In genomic region chr2:187050409-187050998, GRCh38 we compare ENCODE assay signal across 25 cellular contexts.
DNase-seq lines count a peak whose midpoint lies in the region; ATAC-seq, FAIRE-seq and TF ChIP-seq lines count a peak whose summit lies in the region.
"Had no signal": no experiment of that assay in that cellular context is flagged by ENCODE, and none has a peak within 500 bp of the region (broad histone marks: within the 10 kb centered on the region; RNA-seq: fewer than 3 reads in every experiment).

No MANE protein-coding gene starts in this region.

- H3K9me2 ChIP-seq in GM23338 (ENCODE audit: insufficient read depth) = peaks cover 3% of the 10 kb centered on the region; the same call in 1 of the 2 replicates

- H3K4me3 Mint-ChIP-seq in GM23338 = no peak overlapping the region
- H3K4me3 Mint-ChIP-seq: activated CD8-positive, alpha-beta T cell treated with anti-CD3 and anti-CD28 coated beads for 36 hours; activated naive CD8-positive, alpha-beta T cell treated with anti-CD3 and anti-CD28 coated beads for 36 hours; naive thymus-derived CD4-positive, alpha-beta T cell had no signal

- H3K9me3 Mint-ChIP-seq in GM23338 = no peaks in the 10 kb centered on the region; the same call in 2 of the 3 replicates
- H3K9me3 Mint-ChIP-seq: activated CD8-positive, alpha-beta T cell treated with anti-CD3 and anti-CD28 coated beads for 36 hours had no signal

- H3K36me3 Mint-ChIP-seq in GM23338 (ENCODE audit: low read depth) = no peaks in the 10 kb centered on the region
- H3K36me3 Mint-ChIP-seq: activated naive CD8-positive, alpha-beta T cell treated with anti-CD3 and anti-CD28 coated beads for 36 hours; naive thymus-derived CD4-positive, alpha-beta T cell had no signal

- H3K4me2 ChIP-seq in GM23338 (no peak overlapping the region), K562 (ENCODE audit: insufficient read depth, low read length) (no peak overlapping the region)

- CTCF ChIA-PET in K562 (lab: Yijun Ruan, JAX; ENCODE audit: low intra/inter-chr PET ratio) = no interaction called here

- H3K27ac ChIP-seq in GM23338 (ENCODE audit: low read depth) (no peak overlapping the region), K562 (ENCODE audit: extremely low read depth, low read depth, low read length) (no peak overlapping the region)
- H3K27ac ChIP-seq: ascending aorta, gastrocnemius medialis, left lung, skin epidermis, transverse colon had no signal

- no TSS peak for BruUV-seq in K562 (replicated peaks; lab: Mats Ljungman, UMichigan)

- peak overlapping the region; percentile 70 for H3K27ac Mint-ChIP-seq in GM23338
- H3K27ac Mint-ChIP-seq: activated CD8-positive, alpha-beta T cell treated with anti-CD3 and anti-CD28 coated beads for 36 hours; activated naive CD8-positive, alpha-beta T cell treated with anti-CD3 and anti-CD28 coated beads for 36 hours; naive thymus-derived CD4-positive, alpha-beta T cell had no signal

- H3K9ac ChIP-seq in K562 (ENCODE audit: insufficient read depth in 1 of 2, low read depth in 2 of 2, low read length in 2 of 2) = no peak overlapping the region

- H3K9me3 ChIP-seq in K562 (replicated peaks; ENCODE audit: control insufficient read depth, insufficient read depth, low read depth, low read length) = 0 out of 2 replicates have a peak, but pooled peaks cover 1% of the 10 kb centered on the region
- H3K9me3 ChIP-seq: gastrocnemius medialis, transverse colon had no signal

- no peaks in the 10 kb centered on the region for H3K4me1 Mint-ChIP-seq in GM23338

- H3K79me2 ChIP-seq in GM23338 (replicated peaks; ENCODE audit: insufficient read depth) (no peaks in the 10 kb centered on the region), K562 (ENCODE audit: control insufficient read depth, insufficient read depth, low read length) (no peaks in the 10 kb centered on the region)

- no peaks in the 10 kb centered on the region for H3K36me3 ChIP-seq in GM23338 (ENCODE audit: insufficient read depth)
- H3K36me3 ChIP-seq in K562 (ENCODE audit: control insufficient read depth, insufficient read depth, low read length) = no peaks in the 10 kb centered on the region
- H3K36me3 ChIP-seq: ascending aorta, gastrocnemius medialis, left lung, transverse colon had no signal

- no peaks in the 10 kb centered on the region for H3K27me3 ChIP-seq in GM23338 (ENCODE audit: insufficient read depth)
- H3K27me3 ChIP-seq in K562 (ENCODE audit: control insufficient read depth in 2 of 2, insufficient read depth in 2 of 2, low read length in 2 of 2) = no peaks in the 10 kb centered on the region
- H3K27me3 ChIP-seq: ascending aorta, gastrocnemius medialis, left lung, transverse colon had no signal

- FAIRE-seq in K562 (lab: Jason Lieb, UNC) = no peak
- FAIRE-seq: H1 had no signal

- H3K4me1 ChIP-seq in GM23338 (ENCODE audit: insufficient read depth) (no peaks in the 10 kb centered on the region), K562 (replicated peaks in 1 of 2; ENCODE audit: control insufficient read depth in 2 of 2, insufficient read depth in 2 of 2, low read length in 2 of 2) (no peaks in the 10 kb centered on the region)
- H3K4me1 ChIP-seq: ascending aorta, gastrocnemius medialis, left lung, transverse colon had no signal

- intact Hi-C loops in K562 (cut with micrococcal nuclease) = no loop called here

- no peaks in the 10 kb centered on the region for H3F3A ChIP-seq in GM23338 (replicated peaks; ENCODE audit: low read depth)

- peak; percentile 21 for DNase-seq in Daoy (ENCODE audit: low read depth)
- no peak for DNase-seq in GM23338 (ENCODE audit: low spot score)
- DNase-seq in NCI-H226 = peak; percentile 2
- DNase-seq in K562 (ENCODE audit: extremely low read depth in 1 of 4, low spot score in 3 of 4) = no peak
- no peak for DNase-seq in activated CD4-positive, alpha-beta T cell treated with anti-CD3 and anti-CD28 coated beads for 1 hour
- no peak for DNase-seq in activated T-cell treated with anti-CD3 and anti-CD28 coated beads, Interleukin-2, amount 50 U/mL, for 1 hour
- DNase-seq: activated CD4-positive, CD25-positive, alpha-beta regulatory T cell; activated CD8-positive, alpha-beta T cell treated with anti-CD3 and anti-CD28 coated beads for 36 hours; activated effector memory CD4-positive, alpha-beta T cell treated with Interleukin-2 at 50 U/mL for 16 hours; activated naive CD8-positive, alpha-beta T cell treated with anti-CD3 and anti-CD28 coated beads for 36 hours; C1 segment of cervical spinal cord; effector CD4-positive, alpha-beta T cell; gastrocnemius medialis; hippocampal formation; left lung; naive thymus-derived CD4-positive, alpha-beta T cell; NCI-H1694; NCI-H510A treated with DMSO at 0.1 percent for 48 hours; T-helper 9 cell; transverse colon had no signal

- H3K4me3 ChIP-seq in GM23338 (no peak overlapping the region), K562 (no peak overlapping the region)
- H3K4me3 ChIP-seq: ascending aorta, gastrocnemius medialis, left lung, skin epidermis, transverse colon had no signal

- no peaks in the 10 kb centered on the region for H3K9me1 ChIP-seq in K562 (ENCODE audit: control insufficient read depth, insufficient read depth, low read length)

- in situ Hi-C loops in K562 (cut with MboI) = no loop called here

- TF ChIP-seq RAD21 in K562 (CRISPR knock-in tag; conservative IDR thresholded peaks at IDR 0.05 in 1 of 2, IDR thresholded peaks at IDR 0.05 in 1 of 2) = no peak

- no peak for TF ChIP-seq POLR2A in K562 (conservative IDR thresholded peaks at IDR 0.05)

- TF ChIP-seq EP300 in K562 (IDR thresholded peaks at IDR 0.05; ENCODE audit: low read length) = no peak

- 13% methylated on average over 4 of the region's 4 CpGs for WGBS in K562 (ENCODE audit: insufficient coverage, low coverage, missing lambda C conversion rate)

- no peak overlapping the region for H2AFZ ChIP-seq in GM23338
- H2AFZ ChIP-seq in K562 (ENCODE audit: low read depth, low read length) = no peak overlapping the region

- POLR2A ChIA-PET in K562 (lab: Yijun Ruan, JAX) = no interaction called here

- no peaks in the 10 kb centered on the region for H3K27me3 Mint-ChIP-seq in GM23338 (ENCODE audit: insufficient read depth, low read depth, poor library complexity)
- H3K27me3 Mint-ChIP-seq: activated CD8-positive, alpha-beta T cell treated with anti-CD3 and anti-CD28 coated beads for 36 hours; activated naive CD8-positive, alpha-beta T cell treated with anti-CD3 and anti-CD28 coated beads for 36 hours; naive thymus-derived CD4-positive, alpha-beta T cell had no signal

- no peaks in the 10 kb centered on the region for H4K20me1 ChIP-seq in GM23338 (replicated peaks; ENCODE audit: insufficient read depth)
- no peaks in the 10 kb centered on the region for H4K20me1 ChIP-seq in K562 (replicated peaks; ENCODE audit: control insufficient read depth, insufficient read depth, low read length)

- ATAC-seq in GM23338 (no peak), K562 (no peak), GM21528 (IDR thresholded peaks at IDR 0.05; ENCODE audit: low FRiP score, unreplicated experiment) (no peak), HG03354 (IDR thresholded peaks at IDR 0.05; ENCODE audit: poor library complexity, severe bottlenecking, unreplicated experiment) (no peak)
- ATAC-seq: activated CD8-positive, alpha-beta T cell treated with anti-CD3 and anti-CD28 coated beads for 36 hours; gastrocnemius medialis; left lung; naive thymus-derived CD4-positive, alpha-beta T cell had no signal

- TF ChIP-seq CTCF in GM23338 (conservative IDR thresholded peaks at IDR 0.05; ENCODE audit: low read depth in 2 of 2) (no peak), K562 (IDR thresholded peaks at IDR 0.05 in 2 of 3, conservative IDR thresholded peaks at IDR 0.05 in 1 of 3; ENCODE audit: insufficient read depth in 2 of 3, low read depth in 1 of 3, low read length in 3 of 3) (no peak)

TF ChIP-seq in GM23338, 12 proteins besides CTCF, POLR2A, EP300 and RAD21 (continues in another document):
- TF ChIP-seq STAT1 (IDR thresholded peaks at IDR 0.05; ENCODE audit: unreplicated experiment) (no peak), ZNF114 (CRISPR knock-in tag; IDR thresholded peaks at IDR 0.05) (no peak), NANOG (IDR thresholded peaks at IDR 0.05; ENCODE audit: borderline replicate concordance) (no peak)

TF ChIP-seq in K562, 482 proteins besides CTCF, POLR2A, EP300 and RAD21 (continues in another document):
- TF ChIP-seq ZNF766 (CRISPR knock-in tag; conservative IDR thresholded peaks at IDR 0.05) (peak; percentile 53; the same call in 1 of the 2 replicates), BRF1 (IDR thresholded peaks at IDR 0.05; ENCODE audit: borderline replicate concordance, extremely low read depth, insufficient read length) (no peak), TCF7L2 (IDR thresholded peaks at IDR 0.05; ENCODE audit: low read depth, low read length) (no peak), JUND (IDR thresholded peaks at IDR 0.05; ENCODE audit: borderline replicate concordance, low read depth, low read length) (no peak), JUND (tag; IDR thresholded peaks at IDR 0.05; ENCODE audit: borderline replicate concordance, low read depth, low read length) (peak; percentile 17), LARP7 (IDR thresholded peaks at IDR 0.05) (no peak), DPF2 (IDR thresholded peaks at IDR 0.05) (0 out of 2 replicates have a peak, but pooled peaks have one; percentile 37), SOX6 (IDR thresholded peaks at IDR 0.05) (no peak), ATF7 (IDR thresholded peaks at IDR 0.05) (peak; percentile 51; the same call in 1 of the 2 replicates), JUNB (CRISPR knock-in tag; conservative IDR thresholded peaks at IDR 0.05) (peak; percentile 82), ATF3 (IDR thresholded peaks at IDR 0.05) (peak; percentile 82), ATF3 (CRISPR knock-in tag; conservative IDR thresholded peaks at IDR 0.05) (no peak), NFE2L1 (tag; IDR thresholded peaks at IDR 0.05; ENCODE audit: borderline replicate concordance, low read depth) (peak; percentile 28; the same call in 1 of the 2 replicates), MAFF (IDR thresholded peaks at IDR 0.05; ENCODE audit: low read length) (peak; percentile 37), MAFG (tag; conservative IDR thresholded peaks at IDR 0.05) (peak; percentile 68), SPI1 (IDR thresholded peaks at IDR 0.05; ENCODE audit: borderline replicate concordance, low read depth, low read length) (peak; percentile 84), SMARCA4 (IDR thresholded peaks at IDR 0.05) (0 out of 2 replicates have a peak, but pooled peaks have one; percentile 19), ZNF316 (IDR thresholded peaks at IDR 0.05) (peak; percentile 70), C11orf30 (IDR thresholded peaks at IDR 0.05; ENCODE audit: low read depth) (peak; percentile 43)

Comparison
In these comparisons a context has a peak if more than half of its experiments do, and no peak if none do; other contexts are left out.
1. DNase-seq: peak in Daoy (single experiment) and NCI-H226 (single experiment); none in GM23338 (single experiment), K562 (0 of 4), activated CD4-positive, alpha-beta T cell treated with anti-CD3 and anti-CD28 coated beads for 1 hour (single experiment) and activated T-cell treated with anti-CD3 and anti-CD28 coated beads, Interleukin-2, amount 50 U/mL, for 1 hour (single experiment).